ENCODE assay signal across 9 cellular contexts in the genomic region with DNA sequence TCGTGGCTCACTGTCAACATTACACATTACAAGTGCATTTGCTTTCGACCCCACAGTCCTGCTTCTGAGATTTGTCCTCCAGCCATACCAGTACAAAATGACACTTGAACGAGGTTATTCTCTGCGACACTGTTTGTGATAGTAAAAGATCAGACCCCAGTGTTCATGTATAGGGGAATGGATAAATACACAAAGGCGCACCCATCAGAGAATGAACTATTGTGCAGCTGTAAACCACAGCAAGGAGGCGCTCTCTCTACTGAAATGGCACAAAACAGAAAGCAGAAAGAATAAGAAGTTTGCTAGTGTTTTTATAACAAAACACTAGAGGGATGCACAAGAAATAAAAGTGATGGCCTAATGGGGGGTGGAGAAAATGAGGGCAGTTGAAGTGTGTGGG. TPM values are rescaled to one million over a fixed set of nuclear protein-coding genes. Genes with fewer than 3 reads are reported as not detected.
DNase-seq lines count a peak whose midpoint lies in the region; ATAC-seq and TF ChIP-seq lines count a peak whose summit lies in the region.
"Had no signal": no experiment of that assay in that cellular context is flagged by ENCODE, and none has a peak within 500 bp of the region (broad histone marks: within the 10 kb centered on the region; RNA-seq: fewer than 3 reads in every experiment).

No MANE protein-coding gene starts in this region.

- H2AFZ ChIP-seq in SK-N-SH (ENCODE audit: low read depth), result no peak overlapping the region

- H3K4me2 ChIP-seq in SK-N-SH, result no peak overlapping the region

- TF ChIP-seq CTCF in SK-N-SH (IDR thresholded peaks at IDR 0.05), result peak; percentile 58
- peak; percentile 27; the same call in 1 of the 2 replicates for TF ChIP-seq CTCF in LNCaP clone FGC (IDR thresholded peaks at IDR 0.05; ENCODE audit: control insufficient read depth, extremely low read depth, insufficient read depth)
- TF ChIP-seq CTCF in WI38 (IDR thresholded peaks at IDR 0.05; ENCODE audit: low read depth, low read length), result peak; percentile 11; the same call in 1 of the 2 replicates
- TF ChIP-seq CTCF in neural crest cell (conservative IDR thresholded peaks at IDR 0.05), result peak; percentile 45
- no peak for TF ChIP-seq CTCF in coronary artery (IDR thresholded peaks at IDR 0.05)

- no peaks in the 10 kb centered on the region for H3K79me2 ChIP-seq in SK-N-SH (ENCODE audit: insufficient read depth)

- CTCF ChIA-PET in SK-N-SH (lab: Yijun Ruan, JAX), result interaction anchor here (1.2 to 12.8 kb wide), 10 partner anchors 11 to 328 kb away, joined by 3 to 190 read pairs (median 24); no protein-coding TSS in a partner anchor
- CTCF ChIA-PET in naive thymus-derived CD4-positive, alpha-beta T cell (lab: Charles Lee), result interaction anchor here (0.7 to 5.4 kb wide), 5 partner anchors 9 to 280 kb away, joined by 3 to 60 read pairs (median 8); no protein-coding TSS in a partner anchor

- H3K27me3 ChIP-seq in SK-N-SH (ENCODE audit: insufficient read depth), result no peaks in the 10 kb centered on the region
- no peaks in the 10 kb centered on the region for H3K27me3 ChIP-seq in naive thymus-derived CD4-positive, alpha-beta T cell (ENCODE audit: control insufficient read depth in 2 of 2, insufficient read depth in 2 of 2, low read length in 2 of 2)

- no peak for ATAC-seq in SK-N-SH treated with all-trans-retinoic acid at 6 μM for 48 hours
- no peak for ATAC-seq in naive thymus-derived CD4-positive, alpha-beta T cell
- ATAC-seq: effector memory CD8-positive, alpha-beta T cell had no signal

- 87% methylated on average over 6 of the region's 6 CpGs for WGBS in SK-N-SH (ENCODE audit: low lambda C conversion rate)

- H3K4me3 ChIP-seq in SK-N-SH (ENCODE audit: low read depth in 2 of 2, low read length in 1 of 2) (no peak overlapping the region), LNCaP clone FGC (ENCODE audit: low read depth, low read length) (no peak overlapping the region), WI38 (ENCODE audit: low read depth, low read length) (no peak overlapping the region), coronary artery (no peak overlapping the region)
- H3K4me3 ChIP-seq in naive thymus-derived CD4-positive, alpha-beta T cell (ENCODE audit: low read length), result no peak overlapping the region

- H3K9ac ChIP-seq in SK-N-SH, result no peak overlapping the region

- H3K36me3 ChIP-seq in SK-N-SH (replicated peaks in 1 of 2; ENCODE audit: control insufficient read depth in 1 of 2, insufficient read depth in 2 of 2, low read length in 1 of 2), result no peaks in the 10 kb centered on the region
- no peaks in the 10 kb centered on the region for H3K36me3 ChIP-seq in naive thymus-derived CD4-positive, alpha-beta T cell (ENCODE audit: control insufficient read depth in 2 of 3, insufficient read depth in 3 of 3, low read length in 3 of 3)

- H3K36me3 Mint-ChIP-seq in neural crest cell (ENCODE audit: low read depth), result no peaks in the 10 kb centered on the region
- H3K36me3 Mint-ChIP-seq in naive thymus-derived CD4-positive, alpha-beta T cell, result no peaks in the 10 kb centered on the region

- peaks cover 4% of the 10 kb centered on the region for H3F3A ChIP-seq in SK-N-SH (replicated peaks; ENCODE audit: insufficient read depth)

- H3K27ac ChIP-seq in SK-N-SH (ENCODE audit: low read depth in 2 of 2, low read length in 1 of 2), result no peak overlapping the region
- H3K27ac ChIP-seq in coronary artery, result no peak overlapping the region
- H3K27ac ChIP-seq in naive thymus-derived CD4-positive, alpha-beta T cell (ENCODE audit: low read depth, low read length), result no peak overlapping the region

- TF ChIP-seq EP300 in SK-N-SH (IDR thresholded peaks at IDR 0.05; ENCODE audit: borderline replicate concordance in 1 of 2, low read depth in 1 of 2, low read length in 1 of 2), result no peak

- no peaks in the 10 kb centered on the region for H3K9me2 ChIP-seq in SK-N-SH

- H3K27me3 Mint-ChIP-seq in neural crest cell (ENCODE audit: low read depth), result peaks cover 22% of the 10 kb centered on the region
- H3K27me3 Mint-ChIP-seq in naive thymus-derived CD4-positive, alpha-beta T cell, result peaks cover 0 to 20% (median 10%) of the 10 kb centered on the region in 5 donors

- H3K27ac Mint-ChIP-seq in neural crest cell (ENCODE audit: unreplicated experiment), result no peak overlapping the region
- no peak overlapping the region for H3K27ac Mint-ChIP-seq in naive thymus-derived CD4-positive, alpha-beta T cell
- H3K27ac Mint-ChIP-seq: effector memory CD8-positive, alpha-beta T cell had no signal

- H4K20me1 ChIP-seq in SK-N-SH (ENCODE audit: insufficient read depth), result no peaks in the 10 kb centered on the region

- no peaks in the 10 kb centered on the region for H3K9me3 Mint-ChIP-seq in neural crest cell
- no peaks in the 10 kb centered on the region for H3K9me3 Mint-ChIP-seq in naive thymus-derived CD4-positive, alpha-beta T cell
- H3K9me3 Mint-ChIP-seq: effector memory CD8-positive, alpha-beta T cell had no signal

- intact Hi-C loops in naive thymus-derived CD4-positive, alpha-beta T cell (cut with micrococcal nuclease), result loop anchor here (2.0 to 10.0 kb wide), 3 partner anchors 14 to 629 kb away; a partner anchor contains a TSS

- no peak for DNase-seq in SK-N-SH
- DNase-seq in LNCaP clone FGC (ENCODE audit: low read depth), result no peak
- no peak for DNase-seq in neural crest cell (ENCODE audit: low read depth, low spot score)
- no peak for DNase-seq in coronary artery (ENCODE audit: low spot score)
- DNase-seq in naive thymus-derived CD4-positive, alpha-beta T cell, result no peak
- DNase-seq in cortex of kidney (lab: John Stamatoyannopoulos, UW), result no peak
- DNase-seq: effector memory CD8-positive, alpha-beta T cell had no signal

- TF ChIP-seq RAD21 in SK-N-SH (IDR thresholded peaks at IDR 0.05; ENCODE audit: low read length), result no peak

- H3K4me3 Mint-ChIP-seq in neural crest cell, result no peak overlapping the region
- H3K4me3 Mint-ChIP-seq in naive thymus-derived CD4-positive, alpha-beta T cell, result no peak overlapping the region
- H3K4me3 Mint-ChIP-seq: effector memory CD8-positive, alpha-beta T cell had no signal

- peaks cover 0 to 12% of the 10 kb centered on the region in 2 experiments; a peak in 2 of 4 replicates for H3K4me1 ChIP-seq in SK-N-SH (ENCODE audit: control insufficient read depth in 1 of 2, insufficient read depth in 2 of 2, low read depth in 1 of 2, low read length in 1 of 2)
- H3K4me1 ChIP-seq in naive thymus-derived CD4-positive, alpha-beta T cell (ENCODE audit: control insufficient read depth in 2 of 2, insufficient read depth in 2 of 2, low read length in 2 of 2), result peaks cover 3 to 4% of the 10 kb centered on the region in 2 donors

- POLR2A ChIA-PET in SK-N-SH (lab: Yijun Ruan, JAX), result no interaction called here
- POLR2A ChIA-PET in naive thymus-derived CD4-positive, alpha-beta T cell (lab: Charles Lee), result interaction anchor here (0.7 kb wide), 1 partner anchor 136 kb away, joined by 4 read pairs; no protein-coding TSS in a partner anchor

- no peaks in the 10 kb centered on the region for H3K9me3 ChIP-seq in SK-N-SH
- no peaks in the 10 kb centered on the region for H3K9me3 ChIP-seq in naive thymus-derived CD4-positive, alpha-beta T cell (ENCODE audit: control insufficient read depth in 2 of 3, low read length in 3 of 3)

- H3K4me1 Mint-ChIP-seq in neural crest cell, result peaks cover 50% of the 10 kb centered on the region
- peaks cover 4 to 35% (median 9%) of the 10 kb centered on the region in 7 donors for H3K4me1 Mint-ChIP-seq in naive thymus-derived CD4-positive, alpha-beta T cell

TF ChIP-seq in SK-N-SH, 30 proteins besides CTCF, POLR2A, EP300 and RAD21 (continues in another document):
- no peak for TF ChIP-seq SIN3A (IDR thresholded peaks at IDR 0.05; ENCODE audit: borderline replicate concordance, low read depth, low read length)
- TF ChIP-seq RXRA (IDR thresholded peaks at IDR 0.05; ENCODE audit: borderline replicate concordance, low read depth), result no peak
- no peak for TF ChIP-seq CHD2 (IDR thresholded peaks at IDR 0.05; ENCODE audit: low read length, partially characterized antibody)
- TF ChIP-seq RFX5 (IDR thresholded peaks at IDR 0.05; ENCODE audit: low read length), result no peak
- TF ChIP-seq TCF12 (IDR thresholded peaks at IDR 0.05), result no peak
- no peak for TF ChIP-seq RCOR1 (IDR thresholded peaks at IDR 0.05; ENCODE audit: low read length)
- TF ChIP-seq FOXM1 (IDR thresholded peaks at IDR 0.05; ENCODE audit: low read depth), result no peak
- no peak for TF ChIP-seq POLR2AphosphoS5 (IDR thresholded peaks at IDR 0.05; ENCODE audit: low read depth, low read length)

TF ChIP-seq in SK-N-SH treated with all-trans-retinoic acid at 6 μM for 48 hours, 23 proteins besides CTCF, POLR2A, EP300 and RAD21 (continues in another document):
- no peak for TF ChIP-seq OSR1 (CRISPR knock-in tag; IDR thresholded peaks at IDR 0.05)
- TF ChIP-seq, protein P1, sequence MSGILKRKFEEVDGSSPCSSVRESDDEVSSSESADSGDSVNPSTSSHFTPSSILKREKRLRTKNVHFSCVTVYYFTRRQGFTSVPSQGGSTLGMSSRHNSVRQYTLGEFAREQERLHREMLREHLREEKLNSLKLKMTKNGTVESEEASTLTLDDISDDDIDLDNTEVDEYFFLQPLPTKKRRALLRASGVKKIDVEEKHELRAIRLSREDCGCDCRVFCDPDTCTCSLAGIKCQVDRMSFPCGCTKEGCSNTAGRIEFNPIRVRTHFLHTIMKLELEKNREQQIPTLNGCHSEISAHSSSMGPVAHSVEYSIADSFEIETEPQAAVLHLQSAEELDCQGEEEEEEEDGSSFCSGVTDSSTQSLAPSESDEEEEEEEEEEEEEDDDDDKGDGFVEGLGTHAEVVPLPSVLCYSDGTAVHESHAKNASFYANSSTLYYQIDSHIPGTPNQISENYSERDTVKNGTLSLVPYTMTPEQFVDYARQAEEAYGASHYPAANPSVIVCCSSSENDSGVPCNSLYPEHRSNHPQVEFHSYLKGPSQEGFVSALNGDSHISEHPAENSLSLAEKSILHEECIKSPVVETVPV (CRISPR knock-in tag; IDR thresholded peaks at IDR 0.05), result no peak

RNA-seq across cellular contexts. Expression of a gene that starts 4.9 kb away (rescaled TPM):
- 15.7 and 17.4 TPM in 2 replicates for polyA plus RNA-seq in SK-N-SH (2012; rRNA removed)
- polyA plus RNA-seq in SK-N-SH (2012; cell fraction: cytosol; rRNA removed), result 21.1 and 21.5 TPM in 2 replicates
- 6.0 and 10.5 TPM in 2 replicates for polyA plus RNA-seq in SK-N-SH (2012; cell fraction: nucleus; rRNA removed)
- 46.7 and 49.7 TPM in 2 replicates for total RNA-seq in neural crest cell
- total RNA-seq in naive thymus-derived CD4-positive, alpha-beta T cell, result 10 to 100 TPM in 3 of 5 experiments, 1 to 10 TPM in 2; 8.9 to 47.0 (median 10.8) TPM
- 1 to 10 TPM in 1 of 2 donors, under 1 TPM in 1; 0.78 to 1.2 TPM for polyA plus RNA-seq in naive thymus-derived CD4-positive, alpha-beta T cell

RNA-seq across cellular contexts. Expression of a gene that starts 20.5 kb away (rescaled TPM):
- polyA plus RNA-seq in SK-N-SH (2012; rRNA removed), result 101 and 124 TPM in 2 replicates
- polyA plus RNA-seq in SK-N-SH (2012; cell fraction: cytosol; rRNA removed), result 124 and 132 TPM in 2 replicates
- polyA plus RNA-seq in SK-N-SH (2012; cell fraction: nucleus; rRNA removed), result 48.8 and 75.5 TPM in 2 replicates
- 37.8 and 42.1 TPM in 2 replicates for total RNA-seq in neural crest cell
- 10 to 100 TPM; 24.8 to 42.2 (median 37.6) TPM for total RNA-seq in naive thymus-derived CD4-positive, alpha-beta T cell
- polyA plus RNA-seq in naive thymus-derived CD4-positive, alpha-beta T cell, result 10 to 100 TPM; 43.9 to 48.2 TPM

RNA-seq across cellular contexts. Expression of a gene that starts 38.3 kb away (rescaled TPM):
- polyA plus RNA-seq in SK-N-SH (2012; rRNA removed), result 59.9 and 62.3 TPM in 2 replicates
- 68.2 and 86.6 TPM in 2 replicates for polyA plus RNA-seq in SK-N-SH (2012; cell fraction: cytosol; rRNA removed)
- 58.2 and 99.5 TPM in 2 replicates for polyA plus RNA-seq in SK-N-SH (2012; cell fraction: nucleus; rRNA removed)
- 118 and 132 TPM in 2 replicates for total RNA-seq in neural crest cell
- total RNA-seq in naive thymus-derived CD4-positive, alpha-beta T cell, result 100 to 1,000 TPM in 3 of 5 experiments, 10 to 100 TPM in 2; 80.1 to 212 (median 110) TPM
- 10 to 100 TPM; 59.6 to 86.8 TPM for polyA plus RNA-seq in naive thymus-derived CD4-positive, alpha-beta T cell
